Comparison of ENCODE assay signal across 1 cellular context in genomic region chr3:129614927-129615363, GRCh38.
TF ChIP-seq lines count a peak whose summit lies in the region.

No MANE protein-coding gene starts in this region.

TF ChIP-seq in endothelial cell of umbilical vein, 7 proteins besides CTCF, POLR2A, EP300 and RAD21:
- no peak for TF ChIP-seq EZH2 (IDR thresholded peaks at IDR 0.05; ENCODE audit: borderline replicate concordance, low read depth, low read length, severe bottlenecking)
- TF ChIP-seq MYC (IDR thresholded peaks at IDR 0.05; ENCODE audit: low read depth, low read length), result no peak
- no peak for TF ChIP-seq FOS (IDR thresholded peaks at IDR 0.05; ENCODE audit: borderline replicate concordance, insufficient read depth, low read length)
- TF ChIP-seq POLR2AphosphoS5 (IDR thresholded peaks at IDR 0.05; ENCODE audit: insufficient read depth, low read depth, low read length), result no peak
- TF ChIP-seq MAX (IDR thresholded peaks at IDR 0.05; ENCODE audit: insufficient read depth, insufficient read length), result peak; percentile 65
- TF ChIP-seq JUN (IDR thresholded peaks at IDR 0.05; ENCODE audit: borderline replicate concordance, insufficient read depth, insufficient read length, low read depth), result no peak
- TF ChIP-seq GATA2 (IDR thresholded peaks at IDR 0.05; ENCODE audit: insufficient read depth, insufficient read length, low read depth, low read length), result no peak
TF ChIP-seq in endothelial cell of umbilical vein: peak in this region for 1.
